ENCODE assay signal across 8 cellular contexts in genomic region chr11:45146072-45147016, GRCh38. TPM values are rescaled to one million over a fixed set of nuclear protein-coding genes. Genes with fewer than 3 reads are reported as not detected.
DNase-seq lines count a peak whose midpoint lies in the region; ATAC-seq and TF ChIP-seq lines count a peak whose summit lies in the region.

Gene PRDM11 (plus strand): TSS chr11:45146639. CDS start chr11:45181767, 35,128 bp downstream.

- TF ChIP-seq CTCF in GM06990 (IDR thresholded peaks at IDR 0.05; ENCODE audit: insufficient read depth, low read length, poor library complexity, severe bottlenecking) (no peak), breast epithelium (IDR thresholded peaks at IDR 0.05) (no peak)

- TF ChIP-seq POLR2A in breast epithelium (IDR thresholded peaks at IDR 0.05): no peak

- H3K36me3 ChIP-seq in GM06990 (ENCODE audit: control insufficient read depth, insufficient read depth, low read length) (no peaks in the 10 kb centered on the region), breast epithelium (no peaks in the 10 kb centered on the region), skeletal muscle satellite cell (ENCODE audit: insufficient read depth, low read length) (no peaks in the 10 kb centered on the region)

- peak within 1 kb of the TSS; percentile 96 for H3K4me2 ChIP-seq in skeletal muscle satellite cell (ENCODE audit: low read length)

- H3K4me1 ChIP-seq in breast epithelium: peaks cover 0 to 5% of the 10 kb centered on the region in 2 donors
- peaks cover 14% of the 10 kb centered on the region for H3K4me1 ChIP-seq in skeletal muscle satellite cell (ENCODE audit: control insufficient read depth, insufficient read depth, low read length)

- peak within 1 kb of the TSS; percentile 73 for H3K27ac Mint-ChIP-seq in T-helper 2 cell treated with Interferon-gamma antibody and Interleukin-4, amounts not matched to agents 5 μg/mL and 100 μg/mL, for 36 hours

- H3K9me3 Mint-ChIP-seq in T-helper 2 cell treated with Interferon-gamma antibody and Interleukin-4, amounts not matched to agents 5 μg/mL and 100 μg/mL, for 36 hours: peaks cover 10% of the 10 kb centered on the region

- intact Hi-C loops in breast epithelium (cut with DNase I; ENCODE audit: low total_unique reads): no loop called here

- H3K4me3 Mint-ChIP-seq in T-helper 2 cell treated with Interferon-gamma antibody and Interleukin-4, amounts not matched to agents 5 μg/mL and 100 μg/mL, for 36 hours: peak within 1 kb of the TSS; percentile 82

- H3K9me3 ChIP-seq in breast epithelium (no peaks in the 10 kb centered on the region), skeletal muscle satellite cell (replicated peaks; ENCODE audit: low read length) (no peaks in the 10 kb centered on the region)

- ATAC-seq in GM21619 (IDR thresholded peaks at IDR 0.05; ENCODE audit: unreplicated experiment): peak; percentile 32

- DNase-seq in GM06990 (ENCODE audit: extremely low read depth, insufficient read length): peak; percentile 56
- DNase-seq in HuH-7 (ENCODE audit: low spot score): peak; percentile 49
- DNase-seq in T-helper 2 cell treated with Interferon-gamma antibody and Interleukin-4, amounts not matched to agents 5 μg/mL and 100 μg/mL, for 36 hours (ENCODE audit: low spot score): peak; percentile 57
- peak; percentile 70 to 76 for DNase-seq in breast epithelium (ENCODE audit: low spot score in 2 of 2)
- peak; percentile 72 for DNase-seq in iPS-NIHi11 (ENCODE audit: low spot score)
- DNase-seq in RPMI8226: no peak

- peak within 1 kb of the TSS; percentile 98 for H3K9ac ChIP-seq in skeletal muscle satellite cell (ENCODE audit: low read depth, low read length)

- peaks cover 12% of the 10 kb centered on the region for H3K4me1 Mint-ChIP-seq in T-helper 2 cell treated with Interferon-gamma antibody and Interleukin-4, amounts not matched to agents 5 μg/mL and 100 μg/mL, for 36 hours (ENCODE audit: low read depth)

- peaks cover 1% of the 10 kb centered on the region for H3K36me3 Mint-ChIP-seq in T-helper 2 cell treated with Interferon-gamma antibody and Interleukin-4, amounts not matched to agents 5 μg/mL and 100 μg/mL, for 36 hours (ENCODE audit: low read depth)

- peaks cover 46% of the 10 kb centered on the region for H3K27me3 Mint-ChIP-seq in T-helper 2 cell treated with Interferon-gamma antibody and Interleukin-4, amounts not matched to agents 5 μg/mL and 100 μg/mL, for 36 hours (ENCODE audit: low read depth)

- H3K27ac ChIP-seq in breast epithelium: peak within 1 kb of the TSS; percentile 96 to 98

- H3K27me3 ChIP-seq in GM06990 (replicated peaks; ENCODE audit: control insufficient read depth, insufficient read depth, low read length) (0 out of 2 replicates have a peak, but pooled peaks cover 3% of the 10 kb centered on the region), breast epithelium (no peaks in the 10 kb centered on the region), skeletal muscle satellite cell (ENCODE audit: control insufficient read depth, insufficient read depth, low read length) (peaks cover 25% of the 10 kb centered on the region)

- H3K4me3 ChIP-seq in GM06990 (replicated peaks; ENCODE audit: low read depth, low read length) (peak within 1 kb of the TSS; percentile 63), breast epithelium (peak within 1 kb of the TSS; percentile 74 to 80 (median 75)), skeletal muscle satellite cell (ENCODE audit: low read length) (peak within 1 kb of the TSS; percentile 84)

RNA-seq across cellular contexts. Expression of gene PRDM11, which starts in this region (rescaled TPM):
- 10 to 100 TPM in 2 of 3 donors, 1 to 10 TPM in 1; 6.9 to 10.9 (median 10.8) TPM for total RNA-seq in breast epithelium
- 1.8 and 2.4 TPM in 2 replicates for total RNA-seq in skeletal muscle satellite cell (2012; rRNA removed)
